Comparison of ENCODE assay signal across 16 cellular contexts in genomic region chr2:95645312-95645711, GRCh38. TPM values are rescaled to one million over a fixed set of nuclear protein-coding genes. Genes with fewer than 3 reads are reported as not detected.
"Had no signal": no experiment of that assay in that cellular context is flagged by ENCODE, and none has a peak within 500 bp of the region (broad histone marks: within the 10 kb centered on the region; RNA-seq: fewer than 3 reads in every experiment).

No MANE protein-coding gene starts in this region.

RNA-seq across cellular contexts. Expression of gene TRIM43, which starts 53.5 kb away (rescaled TPM):
- total RNA-seq: activated naive CD4-positive, alpha-beta T cell treated with anti-CD3 and anti-CD28 coated beads for 36 hours; activated naive CD4-positive, alpha-beta T cell treated with anti-CD3 and anti-CD28 coated beads, Interleukin-2, amount 50 U/mL, for 72 hours; activated naive CD8-positive, alpha-beta T cell treated with anti-CD3 and anti-CD28 coated beads for 36 hours; activated naive CD8-positive, alpha-beta T cell treated with anti-CD3 and anti-CD28 coated beads, Interleukin-2, amount 10 ng/mL, durations not matched to agents 7 days and 5 days; activated T-cell treated with anti-CD3 and anti-CD28 coated beads, Interleukin-2, amount 50 U/mL, for 4 hours; activated T-cell treated with anti-CD3 and anti-CD28 coated beads, Interleukin-2, amount 50 U/mL, for 72 hours; activated T-helper 1 cell treated with anti-CD3 and anti-CD28 coated beads, Interleukin-12 subunit alpha, Interleukin-12 subunit beta, Interleukin-2, Interleukin-4 antibody, amounts not matched to agents 30 ng/mL and 10 ng/mL and 1 ng/mL, durations not matched to agents 14 hours and 24 hours and 36 hours; adrenal gland; aorta; ascending aorta; body of pancreas; breast epithelium; cardiac muscle cell; cardiac septum; chondrocyte had no signal
- polyA plus RNA-seq: adipose tissue, adrenal gland, aorta, cardiac muscle cell had no signal
